Comparison of ENCODE assay signal across 27 cellular contexts in genomic region chr1:203899869-203900714, GRCh38.
"Had no signal": no experiment of that assay in that cellular context is flagged by ENCODE, and none has a peak within 500 bp of the region (broad histone marks: within the 10 kb centered on the region; RNA-seq: fewer than 3 reads in every experiment).

No MANE protein-coding gene starts in this region.

- H3K27ac ChIP-seq: left ventricle myocardium inferior, parathyroid adenoma, sigmoid colon, spleen, suprapubic skin, tibial nerve, upper lobe of left lung, vagina had no signal

- H3K36me3 Mint-ChIP-seq: immature natural killer cell; naive thymus-derived CD4-positive, alpha-beta T cell; natural killer cell treated with Interleukin-12 subunit alpha and Interleukin-12 subunit beta and Interleukin-15 and Interleukin-18, amount 100 ng/mL, for 72 hours; stimulated activated effector memory CD8-positive, alpha-beta T cell treated with anti-CD3 and anti-CD28 coated beads, Interleukin-12 subunit alpha, Interleukin-12 subunit beta, amount 100 ng/mL, for 72 hours had no signal

- ATAC-seq: naive thymus-derived CD4-positive, alpha-beta T cell; right cardiac atrium; stimulated activated effector memory CD8-positive, alpha-beta T cell treated with anti-CD3 and anti-CD28 coated beads, Interleukin-12 subunit alpha, Interleukin-12 subunit beta, amount 100 ng/mL, for 72 hours had no signal

- H3K27me3 Mint-ChIP-seq: progenitor cell of endocrine pancreas had no signal

- H3K4me1 ChIP-seq: left ventricle myocardium inferior, parathyroid adenoma, sigmoid colon, spleen, suprapubic skin, tibial nerve, upper lobe of left lung, vagina had no signal

- H3K27me3 ChIP-seq: sigmoid colon, suprapubic skin, tibial nerve, upper lobe of left lung, vagina had no signal

- H3K9me3 ChIP-seq: mucosa of descending colon, sigmoid colon, suprapubic skin, upper lobe of left lung, vagina had no signal

- H3K4me1 Mint-ChIP-seq: immature natural killer cell; naive thymus-derived CD4-positive, alpha-beta T cell; stimulated activated effector memory CD8-positive, alpha-beta T cell treated with anti-CD3 and anti-CD28 coated beads, Interleukin-12 subunit alpha, Interleukin-12 subunit beta, amount 100 ng/mL, for 72 hours had no signal

- H3K36me3 ChIP-seq: left ventricle myocardium inferior, sigmoid colon, spleen, suprapubic skin, tibial nerve, upper lobe of left lung, vagina had no signal

- FAIRE-seq: islet of Langerhans, small intestine had no signal

- H3K9me3 Mint-ChIP-seq: natural killer cell treated with Interleukin-12 subunit alpha and Interleukin-12 subunit beta and Interleukin-15 and Interleukin-18, amount 100 ng/mL, for 72 hours; stimulated activated effector memory CD8-positive, alpha-beta T cell treated with anti-CD3 and anti-CD28 coated beads, Interleukin-12 subunit alpha, Interleukin-12 subunit beta, amount 100 ng/mL, for 72 hours; stimulated activated naive CD8-positive, alpha-beta T cell treated with anti-CD3 and anti-CD28 coated beads, Interleukin-15, Interleukin-2, amounts not matched to agents 100 ng/mL and 50 ng/mL, for 24 hours had no signal

- H3K27ac Mint-ChIP-seq: immature natural killer cell; natural killer cell treated with Interleukin-12 subunit alpha and Interleukin-12 subunit beta and Interleukin-15 and Interleukin-18, amount 100 ng/mL, for 72 hours; progenitor cell of endocrine pancreas; stimulated activated effector memory CD8-positive, alpha-beta T cell treated with anti-CD3 and anti-CD28 coated beads, Interleukin-12 subunit alpha, Interleukin-12 subunit beta, amount 100 ng/mL, for 72 hours; stimulated activated naive CD8-positive, alpha-beta T cell treated with anti-CD3 and anti-CD28 coated beads, Interleukin-15, Interleukin-2, amounts not matched to agents 100 ng/mL and 50 ng/mL, for 24 hours had no signal

- H3K4me3 ChIP-seq: left ventricle myocardium inferior, lung, mucosa of descending colon, sigmoid colon, spleen, suprapubic skin, tibial nerve, upper lobe of left lung, vagina had no signal

- H3K4me3 Mint-ChIP-seq: immature natural killer cell; naive thymus-derived CD4-positive, alpha-beta T cell; natural killer cell treated with Interleukin-12 subunit alpha and Interleukin-12 subunit beta and Interleukin-15 and Interleukin-18, amount 100 ng/mL, for 72 hours; stimulated activated effector memory CD8-positive, alpha-beta T cell treated with anti-CD3 and anti-CD28 coated beads, Interleukin-12 subunit alpha, Interleukin-12 subunit beta, amount 100 ng/mL, for 72 hours; stimulated activated naive CD8-positive, alpha-beta T cell treated with anti-CD3 and anti-CD28 coated beads, Interleukin-15, Interleukin-2, amounts not matched to agents 100 ng/mL and 50 ng/mL, for 24 hours had no signal

- DNase-seq: hippocampal formation; immature natural killer cell; kidney; left colon; left ventricle myocardium inferior; midbrain; mucosa of descending colon; naive thymus-derived CD4-positive, alpha-beta T cell; nucleus accumbens; retina; right cardiac atrium; sigmoid colon; small intestine; spleen; stimulated activated CD4-positive, alpha-beta T cell treated with anti-CD3 and anti-CD28 coated beads, Interleukin-4, amount 100 ng/mL, for 24 hours; stimulated activated naive CD4-positive, alpha-beta T cell had no signal
